In genomic region chr10:77971804-77972144, GRCh38 we compare ENCODE assay signal across 13 cellular contexts. TPM values are rescaled to one million over a fixed set of nuclear protein-coding genes. Genes with fewer than 3 reads are reported as not detected.
DNase-seq lines count a peak whose midpoint lies in the region; ATAC-seq and TF ChIP-seq lines count a peak whose summit lies in the region.
"Had no signal": no experiment of that assay in that cellular context is flagged by ENCODE, and none has a peak within 500 bp of the region (broad histone marks: within the 10 kb centered on the region; RNA-seq: fewer than 3 reads in every experiment).

No MANE protein-coding gene starts in this region.

- no peak for TF ChIP-seq POLR2A in gastrocnemius medialis (IDR thresholded peaks at IDR 0.05)
- no peak for TF ChIP-seq POLR2A in erythroblast (IDR thresholded peaks at IDR 0.05; ENCODE audit: low read length)

- H3K27me3 ChIP-seq in CD4-positive, CD25-positive, alpha-beta regulatory T cell (ENCODE audit: control insufficient read depth, insufficient read depth, low read length) = no peaks in the 10 kb centered on the region
- no peaks in the 10 kb centered on the region for H3K27me3 ChIP-seq in right atrium auricular region
- no peaks in the 10 kb centered on the region for H3K27me3 ChIP-seq in gastrocnemius medialis
- H3K27me3 ChIP-seq: testis had no signal

- no peaks in the 10 kb centered on the region for H3K27me3 Mint-ChIP-seq in CD4-positive, CD25-positive, alpha-beta regulatory T cell
- H3K27me3 Mint-ChIP-seq in activated CD8-positive, alpha-beta T cell treated with anti-CD3 and anti-CD28 coated beads for 36 hours = no peaks in the 10 kb centered on the region

- DNase-seq in CD4-positive, CD25-positive, alpha-beta regulatory T cell = no peak
- no peak for DNase-seq in activated CD8-positive, alpha-beta T cell treated with anti-CD3 and anti-CD28 coated beads for 36 hours
- no peak for DNase-seq in right atrium auricular region (ENCODE audit: low spot score)
- no peak for DNase-seq in gastrocnemius medialis
- DNase-seq in erythroblast (lab: John Stamatoyannopoulos, UW) = no peak
- no peak for DNase-seq in glomerular visceral epithelial cell (ENCODE audit: extremely low spot score)
- no peak for DNase-seq in left lobe of liver (ENCODE audit: low spot score)
- no peak for DNase-seq in C1 segment of cervical spinal cord (lab: John Stamatoyannopoulos, UW)
- DNase-seq: NCI-H1436; stimulated activated CD4-positive, alpha-beta T cell treated with anti-CD3 and anti-CD28 coated beads, Interleukin-1b, Interleukin-23, amount 100 ng/mL, for 48 hours had no signal

- H3K9me3 Mint-ChIP-seq in CD4-positive, CD25-positive, alpha-beta regulatory T cell = no peaks in the 10 kb centered on the region
- H3K9me3 Mint-ChIP-seq in activated CD8-positive, alpha-beta T cell treated with anti-CD3 and anti-CD28 coated beads for 36 hours = no peaks in the 10 kb centered on the region
- H3K9me3 Mint-ChIP-seq: T-helper 1 cell treated with Interleukin-12 subunit alpha and Interleukin-12 subunit beta and Interleukin-4 antibody, amounts not matched to agents 30 μg/mL and 1 μg/mL, for 36 hours had no signal

- ATAC-seq in CD4-positive, CD25-positive, alpha-beta regulatory T cell (ENCODE audit: low read depth in 2 of 2) = no peak
- no peak for ATAC-seq in activated CD8-positive, alpha-beta T cell treated with anti-CD3 and anti-CD28 coated beads for 36 hours
- peak in 1 of 2 donors; percentile 8 for ATAC-seq in gastrocnemius medialis
- ATAC-seq in left lobe of liver = no peak

- H3K9me3 ChIP-seq in CD4-positive, CD25-positive, alpha-beta regulatory T cell (ENCODE audit: control insufficient read depth in 2 of 2, low read length in 2 of 2) = no peaks in the 10 kb centered on the region
- H3K9me3 ChIP-seq in right atrium auricular region (no peaks in the 10 kb centered on the region), gastrocnemius medialis (no peaks in the 10 kb centered on the region)
- H3K9me3 ChIP-seq: Caco-2, testis had no signal

- POLR2A ChIA-PET in activated CD8-positive, alpha-beta T cell treated with anti-CD3 and anti-CD28 coated beads for 36 hours (lab: Charles Lee) = no interaction called here

- peak overlapping the region in 2 of 3 donors; percentile 11 to 20 for H3K27ac Mint-ChIP-seq in CD4-positive, CD25-positive, alpha-beta regulatory T cell
- H3K27ac Mint-ChIP-seq in activated CD8-positive, alpha-beta T cell treated with anti-CD3 and anti-CD28 coated beads for 36 hours = peak overlapping the region; percentile 82

- in situ Hi-C loops in gastrocnemius medialis (cut with MboI; ENCODE audit: low sequenced_read_pairs in 4 of 4) = no loop called here

- H3K4me3 Mint-ChIP-seq in CD4-positive, CD25-positive, alpha-beta regulatory T cell = no peak overlapping the region
- H3K4me3 Mint-ChIP-seq in activated CD8-positive, alpha-beta T cell treated with anti-CD3 and anti-CD28 coated beads for 36 hours = no peak overlapping the region
- H3K4me3 Mint-ChIP-seq: T-helper 1 cell treated with Interleukin-12 subunit alpha and Interleukin-12 subunit beta and Interleukin-4 antibody, amounts not matched to agents 30 μg/mL and 1 μg/mL, for 36 hours had no signal

- no peak for TF ChIP-seq CTCF in activated CD8-positive, alpha-beta T cell treated with anti-CD3 and anti-CD28 coated beads for 36 hours (IDR thresholded peaks at IDR 0.05)
- TF ChIP-seq CTCF in right atrium auricular region (IDR thresholded peaks at IDR 0.05) = no peak
- TF ChIP-seq CTCF in gastrocnemius medialis (IDR thresholded peaks at IDR 0.05 in 4 of 5, conservative IDR thresholded peaks at IDR 0.05 in 1 of 5) = no peak

- CTCF ChIA-PET in activated CD8-positive, alpha-beta T cell treated with anti-CD3 and anti-CD28 coated beads for 36 hours (lab: Charles Lee) = no interaction called here

- intact Hi-C loops in activated CD8-positive, alpha-beta T cell treated with anti-CD3 and anti-CD28 coated beads for 36 hours (cut with micrococcal nuclease) = no loop called here
- intact Hi-C loops in gastrocnemius medialis (cut with DNase I; ENCODE audit: low total_unique reads) = loop anchor here (2.0 to 5.0 kb wide), 2 partner anchors 45 to 1471 kb away; partner anchors contain the start of gene DLG5

- peaks cover 8% of the 10 kb centered on the region for H3K4me1 ChIP-seq in CD4-positive, CD25-positive, alpha-beta regulatory T cell (ENCODE audit: control insufficient read depth, insufficient read depth, low read length, poor library complexity, severe bottlenecking)
- H3K4me1 ChIP-seq in right atrium auricular region (peaks cover 0 to 14% of the 10 kb centered on the region in 2 donors), gastrocnemius medialis (peaks cover 31 to 52% of the 10 kb centered on the region in 2 donors)

- H3K36me3 ChIP-seq in CD4-positive, CD25-positive, alpha-beta regulatory T cell (ENCODE audit: control insufficient read depth, insufficient read depth, low read length) = peaks cover 5% of the 10 kb centered on the region
- peaks cover 4% of the 10 kb centered on the region for H3K36me3 ChIP-seq in right atrium auricular region
- H3K36me3 ChIP-seq in gastrocnemius medialis = peaks cover 0 to 6% of the 10 kb centered on the region in 2 donors

- no peak overlapping the region for H3K4me3 ChIP-seq in CD4-positive, CD25-positive, alpha-beta regulatory T cell (ENCODE audit: low read depth, low read length)
- H3K4me3 ChIP-seq in right atrium auricular region (no peak overlapping the region), gastrocnemius medialis (peak overlapping the region in 1 of 4 donors; percentile 36)
- H3K4me3 ChIP-seq: testis had no signal

- peaks cover 18% of the 10 kb centered on the region for H3K36me3 Mint-ChIP-seq in CD4-positive, CD25-positive, alpha-beta regulatory T cell
- H3K36me3 Mint-ChIP-seq in activated CD8-positive, alpha-beta T cell treated with anti-CD3 and anti-CD28 coated beads for 36 hours (ENCODE audit: low read depth) = peaks cover 9% of the 10 kb centered on the region

- peaks cover 0 to 19% (median 8%) of the 10 kb centered on the region in 4 donors for H3K4me1 Mint-ChIP-seq in CD4-positive, CD25-positive, alpha-beta regulatory T cell
- peaks cover 13% of the 10 kb centered on the region for H3K4me1 Mint-ChIP-seq in activated CD8-positive, alpha-beta T cell treated with anti-CD3 and anti-CD28 coated beads for 36 hours (ENCODE audit: low read depth)

- no peak overlapping the region for H3K27ac ChIP-seq in CD4-positive, CD25-positive, alpha-beta regulatory T cell (ENCODE audit: insufficient read depth, low read length, poor library complexity, severe bottlenecking)
- peak overlapping the region; percentile 75 to 84 for H3K27ac ChIP-seq in right atrium auricular region
- H3K27ac ChIP-seq in gastrocnemius medialis = peak overlapping the region; percentile 86 to 95 (median 90)

RNA-seq across cellular contexts. Expression of gene DLG5, which starts 45.2 kb away (rescaled TPM):
- 3.7 TPM for total RNA-seq in CD4-positive, CD25-positive, alpha-beta regulatory T cell
- under 1 TPM in 3 of 4 donors, not detected in 1; 0.06 to 0.17 (median 0.11) TPM for polyA plus RNA-seq in CD4-positive, CD25-positive, alpha-beta regulatory T cell
- 1 to 10 TPM; 2.7 to 4.8 TPM for total RNA-seq in activated CD8-positive, alpha-beta T cell treated with anti-CD3 and anti-CD28 coated beads for 36 hours
- total RNA-seq in right atrium auricular region = 10 to 100 TPM; 10.5 to 20.4 TPM
- total RNA-seq in gastrocnemius medialis = 10 to 100 TPM; 28.6 to 51.2 (median 40.3) TPM
- total RNA-seq in left lobe of liver = 9.3 TPM

RNA-seq across cellular contexts. Expression of gene POLR3A, which starts 57.5 kb away (rescaled TPM):
- 15.1 TPM for total RNA-seq in CD4-positive, CD25-positive, alpha-beta regulatory T cell
- 1 to 10 TPM; 5.3 to 9.0 (median 6.0) TPM for polyA plus RNA-seq in CD4-positive, CD25-positive, alpha-beta regulatory T cell
- total RNA-seq in activated CD8-positive, alpha-beta T cell treated with anti-CD3 and anti-CD28 coated beads for 36 hours = 10 to 100 TPM; 16.2 to 17.5 TPM
- total RNA-seq in right atrium auricular region = 1 to 10 TPM; 6.9 to 8.2 TPM
- 10 to 100 TPM; 11.0 to 17.4 (median 15.5) TPM for total RNA-seq in gastrocnemius medialis
- total RNA-seq in left lobe of liver = 5.6 TPM
